ENCODE assay signal across 11 cellular contexts in the genomic region with DNA sequence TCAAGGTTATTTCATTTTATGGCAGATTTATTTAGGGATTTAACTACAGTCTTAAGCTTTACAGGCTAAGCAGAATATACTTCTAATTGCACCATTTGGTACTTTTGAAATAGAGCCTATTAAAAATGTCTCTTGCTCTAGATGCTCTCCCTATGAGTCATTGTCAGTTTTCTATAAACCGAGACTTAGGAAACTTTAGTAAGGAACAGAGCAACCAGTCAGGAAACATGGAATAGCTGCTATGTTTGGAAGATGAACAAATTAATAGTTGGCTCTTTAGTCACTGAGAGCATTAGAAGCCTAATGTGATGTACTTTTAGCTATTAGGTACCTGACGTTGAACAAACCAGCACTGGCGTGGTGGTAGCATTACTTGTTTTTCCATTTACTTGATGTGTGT. TPM values are rescaled to one million over a fixed set of nuclear protein-coding genes. Genes with fewer than 3 reads are reported as not detected.
DNase-seq lines count a peak whose midpoint lies in the region; ATAC-seq, FAIRE-seq and TF ChIP-seq lines count a peak whose summit lies in the region.
"Had no signal": no experiment of that assay in that cellular context is flagged by ENCODE, and none has a peak within 500 bp of the region (broad histone marks: within the 10 kb centered on the region; RNA-seq: fewer than 3 reads in every experiment).

No MANE protein-coding gene starts in this region.

- intact Hi-C loops in esophagus squamous epithelium (cut with DNase I) = no loop called here

- DNase-seq in AG09319 (ENCODE audit: extremely low read depth, low read depth) (peak; percentile 31), RCC 7860 (ENCODE audit: low spot score) (no peak), fibroblast of mammary gland (ENCODE audit: low read depth) (peak; percentile 80), renal cortical epithelial cell (ENCODE audit: low read depth) (peak; percentile 85), esophagus squamous epithelium (lab: John Stamatoyannopoulos, UW) (no peak), NCI-H2029 (lab: John Stamatoyannopoulos, UW) (no peak)
- no peak for DNase-seq in activated CD8-positive, alpha-beta memory T cell treated with anti-CD3 and anti-CD28 coated beads, Interleukin-2, amount 50 U/mL, for 48 hours
- DNase-seq: CD4-positive, alpha-beta T cell; NCI-H1417 treated with DMSO at 0.1 percent for 48 hours; spleen had no signal

- peaks cover 0 to 6% (median 0%) of the 10 kb centered on the region in 3 donors for H3K4me1 ChIP-seq in esophagus squamous epithelium
- H3K4me1 ChIP-seq: spleen had no signal

- H3K9me3 ChIP-seq in esophagus squamous epithelium = no peaks in the 10 kb centered on the region
- H3K9me3 ChIP-seq: spleen had no signal

- H3K27ac ChIP-seq in esophagus squamous epithelium = peak overlapping the region in 1 of 4 donors; percentile 51
- H3K27ac ChIP-seq: spleen had no signal

- H3K4me3 ChIP-seq in fibroblast of mammary gland (ENCODE audit: control insufficient read depth, low read depth, low read length) (no peak overlapping the region), esophagus squamous epithelium (no peak overlapping the region)
- H3K4me3 ChIP-seq: spleen had no signal

- no peaks in the 10 kb centered on the region for H3K36me3 ChIP-seq in esophagus squamous epithelium

- H3K27me3 ChIP-seq in esophagus squamous epithelium = no peaks in the 10 kb centered on the region
- H3K27me3 ChIP-seq: spleen had no signal

- no peak for ATAC-seq in GM21526 (IDR thresholded peaks at IDR 0.05; ENCODE audit: low FRiP score, unreplicated experiment)

- TF ChIP-seq CTCF in AG09319 (IDR thresholded peaks at IDR 0.05; ENCODE audit: low read depth, low read length) (no peak), fibroblast of mammary gland (conservative IDR thresholded peaks at IDR 0.05; ENCODE audit: control insufficient read depth, insufficient read depth, low read depth, low read length) (no peak), esophagus squamous epithelium (IDR thresholded peaks at IDR 0.05) (no peak)

- no peak for TF ChIP-seq POLR2A in esophagus squamous epithelium (IDR thresholded peaks at IDR 0.05)

- 62 to 69% methylated on average over 3 of the region's 3 CpGs for WGBS in esophagus squamous epithelium, 2 donors

- peak; percentile 2 for FAIRE-seq in RCC 7860 (lab: Jason Lieb, UNC)

RNA-seq across cellular contexts. Expression of a gene that starts 35.3 kb away (rescaled TPM):
- total RNA-seq in renal cortical epithelial cell = 19.3 and 24.4 TPM in 2 replicates
- 10 to 100 TPM in 2 of 4 donors, 1 to 10 TPM in 2; 5.3 to 11.4 (median 9.4) TPM for total RNA-seq in esophagus squamous epithelium

Comparison
In these comparisons a context has a peak if more than half of its experiments do, and no peak if none do; other contexts are left out.
1. DNase-seq: peak in AG09319 (single experiment), fibroblast of mammary gland (single experiment) and renal cortical epithelial cell (single experiment); none in RCC 7860 (single experiment), esophagus squamous epithelium (single experiment), activated CD8-positive, alpha-beta memory T cell treated with anti-CD3 and anti-CD28 coated beads, Interleukin-2, amount 50 U/mL, for 48 hours (single experiment) and NCI-H2029 (single experiment).